In genomic region chrX:114075073-114075673, GRCh38 we compare ENCODE assay signal across 11 cellular contexts.
DNase-seq lines count a peak whose midpoint lies in the region; ATAC-seq, FAIRE-seq and TF ChIP-seq lines count a peak whose summit lies in the region.
"Had no signal": no experiment of that assay in that cellular context is flagged by ENCODE, and none has a peak within 500 bp of the region (broad histone marks: within the 10 kb centered on the region; RNA-seq: fewer than 3 reads in every experiment).

No MANE protein-coding gene starts in this region.

- H3K27ac Mint-ChIP-seq in effector memory CD8-positive, alpha-beta T cell = no peak overlapping the region
- H3K27ac Mint-ChIP-seq in natural killer cell treated with Interleukin-12 subunit alpha and Interleukin-12 subunit beta and Interleukin-15 and Interleukin-18, amount 100 ng/mL, for 72 hours = no peak overlapping the region

- no peak overlapping the region for H3K4me3 Mint-ChIP-seq in effector memory CD8-positive, alpha-beta T cell
- no peak overlapping the region for H3K4me3 Mint-ChIP-seq in natural killer cell treated with Interleukin-12 subunit alpha and Interleukin-12 subunit beta and Interleukin-15 and Interleukin-18, amount 100 ng/mL, for 72 hours

- peaks cover 3 to 6% of the 10 kb centered on the region in 2 donors for H3K9me3 Mint-ChIP-seq in effector memory CD8-positive, alpha-beta T cell
- H3K9me3 Mint-ChIP-seq in natural killer cell treated with Interleukin-12 subunit alpha and Interleukin-12 subunit beta and Interleukin-15 and Interleukin-18, amount 100 ng/mL, for 72 hours = peaks cover 4% of the 10 kb centered on the region

- no peak for DNase-seq in GM13977 (ENCODE audit: low spot score)
- DNase-seq in RKO (ENCODE audit: low spot score) = peak; percentile 13
- peak; percentile 1 for DNase-seq in fibroblast of pulmonary artery (ENCODE audit: low read depth)
- no peak for DNase-seq in effector memory CD8-positive, alpha-beta T cell
- DNase-seq in GM19240 (ENCODE audit: insufficient read length, low spot score) = no peak
- DNase-seq in natural killer cell treated with Interleukin-12 subunit alpha and Interleukin-12 subunit beta and Interleukin-15 and Interleukin-18, amount 100 ng/mL, for 72 hours (ENCODE audit: low spot score) = no peak
- DNase-seq: ovary; stimulated activated CD4-positive, alpha-beta T cell treated with anti-CD3 and anti-CD28 coated beads, Interleukin-4, amount 100 ng/mL, for 24 hours had no signal

- no peak overlapping the region for H3K4me3 ChIP-seq in fibroblast of pulmonary artery (replicated peaks; ENCODE audit: low read depth, low read length)
- H3K4me3 ChIP-seq: ovary had no signal

- no peaks in the 10 kb centered on the region for H3K27me3 Mint-ChIP-seq in effector memory CD8-positive, alpha-beta T cell
- peaks cover 0 to 3% of the 10 kb centered on the region in 2 donors for H3K27me3 Mint-ChIP-seq in natural killer cell treated with Interleukin-12 subunit alpha and Interleukin-12 subunit beta and Interleukin-15 and Interleukin-18, amount 100 ng/mL, for 72 hours

- peak; percentile 94 for FAIRE-seq in A204.1 (lab: Jason Lieb, UNC)

- ATAC-seq in effector memory CD8-positive, alpha-beta T cell (replicated peaks) = no peak
- ATAC-seq in HG03342 (IDR thresholded peaks at IDR 0.05; ENCODE audit: unreplicated experiment) = no peak
- no peak for ATAC-seq in natural killer cell treated with Interleukin-12 subunit alpha and Interleukin-12 subunit beta and Interleukin-15 and Interleukin-18, amount 100 ng/mL, for 72 hours
- ATAC-seq: left lobe of liver had no signal

- in situ Hi-C loops in GM13977 (cut with MboI; ENCODE audit: low pct_unique_long_range_greater_than_20kb, low sequenced_read_pairs, unreplicated experiment) = no loop called here

- no peaks in the 10 kb centered on the region for H3K36me3 Mint-ChIP-seq in effector memory CD8-positive, alpha-beta T cell (ENCODE audit: insufficient read depth)
- H3K36me3 Mint-ChIP-seq in natural killer cell treated with Interleukin-12 subunit alpha and Interleukin-12 subunit beta and Interleukin-15 and Interleukin-18, amount 100 ng/mL, for 72 hours = peaks cover 3% of the 10 kb centered on the region

- no peaks in the 10 kb centered on the region for H3K4me1 Mint-ChIP-seq in effector memory CD8-positive, alpha-beta T cell (ENCODE audit: low read depth in 2 of 2)
- H3K4me1 Mint-ChIP-seq in natural killer cell treated with Interleukin-12 subunit alpha and Interleukin-12 subunit beta and Interleukin-15 and Interleukin-18, amount 100 ng/mL, for 72 hours (ENCODE audit: low read depth in 2 of 2) = no peaks in the 10 kb centered on the region

- peak; percentile 30 for TF ChIP-seq CTCF in GM13977 (IDR thresholded peaks at IDR 0.05; ENCODE audit: extremely low read depth, insufficient read depth, missing control alignments)
- TF ChIP-seq CTCF in fibroblast of pulmonary artery (IDR thresholded peaks at IDR 0.05; ENCODE audit: low read length, missing control alignments) = peak; percentile 24

Comparison
In these comparisons a context has a peak if more than half of its experiments do, and no peak if none do; other contexts are left out.
1. DNase-seq: peak in RKO (single experiment) and fibroblast of pulmonary artery (single experiment); none in GM13977 (single experiment), effector memory CD8-positive, alpha-beta T cell (0 of 3), GM19240 (single experiment) and natural killer cell treated with Interleukin-12 subunit alpha and Interleukin-12 subunit beta and Interleukin-15 and Interleukin-18, amount 100 ng/mL, for 72 hours (single experiment).